In the genomic region with DNA sequence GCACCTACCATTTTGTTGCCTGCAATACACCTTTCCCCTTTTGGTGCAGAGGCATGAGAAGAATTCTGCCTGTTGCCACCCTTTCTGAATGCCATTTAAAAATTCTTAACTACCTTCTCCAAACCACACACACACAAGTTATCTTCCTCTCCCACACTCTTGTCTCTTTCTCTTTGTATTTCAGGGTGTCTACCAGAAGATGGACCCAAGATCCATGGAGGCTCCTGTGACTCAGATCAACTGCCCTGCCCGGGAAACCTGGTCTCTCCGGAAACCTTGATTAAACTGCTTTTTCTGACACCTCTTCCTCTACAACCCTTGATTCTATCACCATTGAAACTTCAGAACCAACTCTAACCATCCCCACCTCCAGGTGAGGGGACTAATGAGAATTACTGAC, we compare ENCODE assay signal across 1 cellular context.
TF ChIP-seq lines count a peak whose summit lies in the region.

No MANE protein-coding gene starts in this region.

TF ChIP-seq in HEK293, 187 proteins besides CTCF, POLR2A, EP300 and RAD21 (continued from another document):
- TF ChIP-seq, protein P1, sequence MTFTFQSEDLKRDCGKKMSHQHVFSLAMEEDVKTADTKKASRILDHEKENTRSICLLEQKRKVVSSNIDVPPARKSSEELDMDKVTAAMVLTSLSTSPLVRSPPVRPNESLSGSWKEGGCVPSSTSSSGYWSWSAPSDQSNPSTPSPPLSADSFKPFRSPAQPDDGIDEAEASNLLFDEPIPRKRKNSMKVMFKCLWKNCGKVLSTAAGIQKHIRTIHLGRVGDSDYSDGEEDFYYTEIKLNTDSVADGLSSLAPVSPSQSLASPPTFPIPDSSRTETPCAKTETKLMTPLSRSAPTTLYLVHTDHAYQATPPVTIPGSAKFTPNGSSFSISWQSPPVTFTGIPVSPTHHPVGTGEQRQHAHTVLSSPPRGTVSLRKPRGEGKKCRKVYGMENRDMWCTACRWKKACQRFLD (tag by site-specific recombination; IDR thresholded peaks at IDR 0.05), result no peak
- TF ChIP-seq, protein P2, sequence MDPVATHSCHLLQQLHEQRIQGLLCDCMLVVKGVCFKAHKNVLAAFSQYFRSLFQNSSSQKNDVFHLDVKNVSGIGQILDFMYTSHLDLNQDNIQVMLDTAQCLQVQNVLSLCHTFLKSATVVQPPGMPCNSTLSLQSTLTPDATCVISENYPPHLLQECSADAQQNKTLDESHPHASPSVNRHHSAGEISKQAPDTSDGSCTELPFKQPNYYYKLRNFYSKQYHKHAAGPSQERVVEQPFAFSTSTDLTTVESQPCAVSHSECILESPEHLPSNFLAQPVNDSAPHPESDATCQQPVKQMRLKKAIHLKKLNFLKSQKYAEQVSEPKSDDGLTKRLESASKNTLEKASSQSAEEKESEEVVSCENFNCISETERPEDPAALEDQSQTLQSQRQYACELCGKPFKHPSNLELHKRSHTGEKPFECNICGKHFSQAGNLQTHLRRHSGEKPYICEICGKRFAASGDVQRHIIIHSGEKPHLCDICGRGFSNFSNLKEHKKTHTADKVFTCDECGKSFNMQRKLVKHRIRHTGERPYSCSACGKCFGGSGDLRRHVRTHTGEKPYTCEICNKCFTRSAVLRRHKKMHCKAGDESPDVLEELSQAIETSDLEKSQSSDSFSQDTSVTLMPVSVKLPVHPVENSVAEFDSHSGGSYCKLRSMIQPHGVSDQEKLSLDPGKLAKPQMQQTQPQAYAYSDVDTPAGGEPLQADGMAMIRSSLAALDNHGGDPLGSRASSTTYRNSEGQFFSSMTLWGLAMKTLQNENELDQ (tag by site-specific recombination; IDR thresholded peaks at IDR 0.05; ENCODE audit: low read depth), result no peak
- no peak for TF ChIP-seq GLIS2 (tag by site-specific recombination; IDR thresholded peaks at IDR 0.05)
- TF ChIP-seq ZNF585B (tag by site-specific recombination; IDR thresholded peaks at IDR 0.05), result no peak
- no peak for TF ChIP-seq ZNF24 (tag by site-specific recombination; IDR thresholded peaks at IDR 0.05)
- TF ChIP-seq, protein P3, sequence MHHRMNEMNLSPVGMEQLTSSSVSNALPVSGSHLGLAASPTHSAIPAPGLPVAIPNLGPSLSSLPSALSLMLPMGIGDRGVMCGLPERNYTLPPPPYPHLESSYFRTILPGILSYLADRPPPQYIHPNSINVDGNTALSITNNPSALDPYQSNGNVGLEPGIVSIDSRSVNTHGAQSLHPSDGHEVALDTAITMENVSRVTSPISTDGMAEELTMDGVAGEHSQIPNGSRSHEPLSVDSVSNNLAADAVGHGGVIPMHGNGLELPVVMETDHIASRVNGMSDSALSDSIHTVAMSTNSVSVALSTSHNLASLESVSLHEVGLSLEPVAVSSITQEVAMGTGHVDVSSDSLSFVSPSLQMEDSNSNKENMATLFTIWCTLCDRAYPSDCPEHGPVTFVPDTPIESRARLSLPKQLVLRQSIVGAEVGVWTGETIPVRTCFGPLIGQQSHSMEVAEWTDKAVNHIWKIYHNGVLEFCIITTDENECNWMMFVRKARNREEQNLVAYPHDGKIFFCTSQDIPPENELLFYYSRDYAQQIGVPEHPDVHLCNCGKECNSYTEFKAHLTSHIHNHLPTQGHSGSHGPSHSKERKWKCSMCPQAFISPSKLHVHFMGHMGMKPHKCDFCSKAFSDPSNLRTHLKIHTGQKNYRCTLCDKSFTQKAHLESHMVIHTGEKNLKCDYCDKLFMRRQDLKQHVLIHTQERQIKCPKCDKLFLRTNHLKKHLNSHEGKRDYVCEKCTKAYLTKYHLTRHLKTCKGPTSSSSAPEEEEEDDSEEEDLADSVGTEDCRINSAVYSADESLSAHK (tag by site-specific recombination; IDR thresholded peaks at IDR 0.05), result no peak
